ENCODE assay signal across 23 cellular contexts in genomic region chr6:30839666-30840065, GRCh38. TPM values are rescaled to one million over a fixed set of nuclear protein-coding genes. Genes with fewer than 3 reads are reported as not detected.
A peak's percentile ranks its signal among the peaks of the same experiment; 100 is the strongest.
DNase-seq lines count a peak whose midpoint lies in the region; ATAC-seq and TF ChIP-seq lines count a peak whose summit lies in the region.
"Had no signal": no experiment of that assay in that cellular context is flagged by ENCODE, and none has a peak within 500 bp of the region (broad histone marks: within the 10 kb centered on the region; RNA-seq: fewer than 3 reads in every experiment).

No MANE protein-coding gene starts in this region.

- TF ChIP-seq RAD21 in HCT116 (IDR thresholded peaks at IDR 0.05; ENCODE audit: low read depth), result no peak

- H3K79me2 ChIP-seq in HCT116 (ENCODE audit: insufficient read depth, low read length) (no peaks in the 10 kb centered on the region), mammary epithelial cell (ENCODE audit: insufficient read depth, low read length) (no peaks in the 10 kb centered on the region)
- H3K79me2 ChIP-seq: parathyroid adenoma had no signal

- H4K20me1 ChIP-seq in HCT116 (ENCODE audit: insufficient read depth), result no peaks in the 10 kb centered on the region
- no peaks in the 10 kb centered on the region for H4K20me1 ChIP-seq in mammary epithelial cell (ENCODE audit: insufficient read depth, low read length)

- H3K4me3 ChIP-seq in HCT116 (replicated peaks in 1 of 2; ENCODE audit: low read depth in 1 of 2, low read length in 2 of 2), result no peak overlapping the region
- H3K4me3 ChIP-seq in mammary epithelial cell (replicated peaks in 1 of 3; ENCODE audit: insufficient read depth in 1 of 3, low read depth in 2 of 3, low read length in 3 of 3), result no peak overlapping the region
- H3K4me3 ChIP-seq in left lung, result no peak overlapping the region
- H3K4me3 ChIP-seq in thymus (ENCODE audit: low read length), result no peak overlapping the region
- no peak overlapping the region for H3K4me3 ChIP-seq in brain microvascular endothelial cell (ENCODE audit: low read depth, low read length)
- H3K4me3 ChIP-seq: ascending aorta, GM12878 had no signal

- peak overlapping the region; percentile 25; the same call in 1 of the 2 replicates for H3K9ac ChIP-seq in HCT116 (ENCODE audit: low read length)
- H3K9ac ChIP-seq in mammary epithelial cell (ENCODE audit: insufficient read depth, low read length), result no peak overlapping the region
- H3K9ac ChIP-seq: parathyroid adenoma, SK-N-SH had no signal

- no TSS peak for BruUV-seq in HCT116 (replicated peaks; lab: Mats Ljungman, UMichigan)
- no TSS peak for BruUV-seq in mammary epithelial cell (replicated peaks; lab: Mats Ljungman, UMichigan)

- TF ChIP-seq CTCF in HCT116 (IDR thresholded peaks at IDR 0.05 in 2 of 3, conservative IDR thresholded peaks at IDR 0.05 in 1 of 3; ENCODE audit: borderline replicate concordance in 1 of 3, insufficient read depth in 1 of 3, low read depth in 2 of 3, low read length in 2 of 3) (no peak), mammary epithelial cell (conservative IDR thresholded peaks at IDR 0.05 in 1 of 2, IDR thresholded peaks at IDR 0.05 in 1 of 2; ENCODE audit: extremely low read depth in 1 of 2, insufficient read depth in 1 of 2, low read depth in 1 of 2, low read length in 2 of 2) (no peak), left lung (IDR thresholded peaks at IDR 0.05) (no peak), brain microvascular endothelial cell (IDR thresholded peaks at IDR 0.05; ENCODE audit: low read depth, low read length, missing control alignments) (no peak)

- POLR2A ChIA-PET in HCT116 (lab: Charles Lee), result interaction anchor here (1.3 kb wide), 1 partner anchor 43 kb away, joined by 3 read pairs; no protein-coding TSS in a partner anchor

- DNase-seq in HCT116 (ENCODE audit: low read depth, low spot score), result no peak
- DNase-seq in mammary epithelial cell, result no peak
- no peak for DNase-seq in left lung
- no peak for DNase-seq in activated CD4-positive, alpha-beta T cell treated with anti-CD3 and anti-CD28 coated beads, Interleukin-2, amount 50 U/mL, for 4 hours
- no peak for DNase-seq in brain microvascular endothelial cell
- DNase-seq: activated CD4-positive, alpha-beta T cell treated with anti-CD3 and anti-CD28 coated beads for 4 hours; activated gamma-delta T cell; activated naive CD8-positive, alpha-beta T cell treated with anti-CD3 and anti-CD28 coated beads, Interleukin-2, amount 10 ng/mL, durations not matched to agents 7 days and 5 days; activated T-cell treated with anti-CD3 and anti-CD28 coated beads, Interleukin-2, amount 50 U/mL, for 1 hour; central memory CD4-positive, alpha-beta T cell; HFFc6; NCI-H1048; NCI-H187 treated with DMSO at 0.1 percent for 48 hours; NCI-H748 treated with DMSO at 0.1 percent for 48 hours; nephron progenitor cell; SK-N-SH had no signal

- in situ Hi-C loops in mammary epithelial cell (cut with MboI; ENCODE audit: low sequenced_read_pairs in 2 of 2) (no loop called here), brain microvascular endothelial cell (cut with HindIII; ENCODE audit: low pct_ligation_motif_present, low sequenced_read_pairs) (no loop called here)

- no peaks in the 10 kb centered on the region for H3K9me3 ChIP-seq in HCT116 (ENCODE audit: control insufficient read depth in 1 of 2, insufficient read depth in 1 of 2, low read depth in 1 of 2, low read length in 2 of 2)
- no peaks in the 10 kb centered on the region for H3K9me3 ChIP-seq in mammary epithelial cell (replicated peaks; ENCODE audit: insufficient read depth, low read length)
- H3K9me3 ChIP-seq in left lung, result no peaks in the 10 kb centered on the region
- no peaks in the 10 kb centered on the region for H3K9me3 ChIP-seq in thymus (ENCODE audit: control insufficient read depth)
- H3K9me3 ChIP-seq: ascending aorta, SK-N-SH had no signal

- 72% methylated on average over 2 of the region's 2 CpGs for WGBS in mammary epithelial cell (ENCODE audit: low coverage, missing lambda C conversion rate)
- 97% methylated on average over 2 of the region's 2 CpGs for WGBS in thymus

- dilution Hi-C loops in mammary epithelial cell (cut with HindIII; ENCODE audit: low sequenced_read_pairs), result no loop called here

- H2AFZ ChIP-seq in HCT116 (ENCODE audit: low read depth, low read length, poor library complexity, severe bottlenecking) (no peak overlapping the region), mammary epithelial cell (ENCODE audit: low read depth, low read length) (peak overlapping the region; percentile 36)
- H2AFZ ChIP-seq: parathyroid adenoma had no signal

- no peaks in the 10 kb centered on the region for H3K27me3 ChIP-seq in HCT116 (ENCODE audit: insufficient read depth, low read length)
- H3K27me3 ChIP-seq in mammary epithelial cell (ENCODE audit: insufficient read depth, low read length), result no peaks in the 10 kb centered on the region
- H3K27me3 ChIP-seq in left lung, result no peaks in the 10 kb centered on the region
- no peaks in the 10 kb centered on the region for H3K27me3 ChIP-seq in thymus (ENCODE audit: control insufficient read depth, insufficient read depth)
- H3K27me3 ChIP-seq in brain microvascular endothelial cell (replicated peaks), result no peaks in the 10 kb centered on the region
- H3K27me3 ChIP-seq: ascending aorta had no signal

- CTCF ChIA-PET in HCT116 (lab: Charles Lee), result interaction anchor here (0.9 to 1.5 kb wide), 3 partner anchors 21 to 240 kb away, joined by 3 to 5 read pairs (median 3); no protein-coding TSS in a partner anchor
- CTCF ChIA-PET in mammary epithelial cell (lab: Charles Lee; ENCODE audit: low non-redundant PET), result interaction anchor here (0.6 to 0.9 kb wide), 2 partner anchors 11 to 228 kb away, joined by 4 to 8 read pairs; no protein-coding TSS in a partner anchor

- H3K36me3 ChIP-seq in HCT116 (ENCODE audit: control insufficient read depth in 1 of 2, insufficient read depth in 2 of 2, low read length in 2 of 2) (no peaks in the 10 kb centered on the region), mammary epithelial cell (ENCODE audit: insufficient read depth, low read length) (no peaks in the 10 kb centered on the region), left lung (no peaks in the 10 kb centered on the region), thymus (ENCODE audit: control insufficient read depth, insufficient read depth) (no peaks in the 10 kb centered on the region), brain microvascular endothelial cell (replicated peaks) (no peaks in the 10 kb centered on the region)
- H3K36me3 ChIP-seq: ascending aorta had no signal

- TF ChIP-seq POLR2A in HCT116 (IDR thresholded peaks at IDR 0.05; ENCODE audit: borderline replicate concordance, extremely low read depth, insufficient read depth, insufficient read length), result no peak

- intact Hi-C loops in HCT116 (cut with micrococcal nuclease) (no loop called here), mammary epithelial cell (cut with micrococcal nuclease) (no loop called here), left lung (cut with DNase I) (no loop called here)

- H3K27ac ChIP-seq in HCT116 (ENCODE audit: low read depth, low read length) (peak overlapping the region; percentile 20; the same call in 1 of the 2 replicates), mammary epithelial cell (ENCODE audit: insufficient read depth, low read depth, low read length) (no peak overlapping the region), left lung (no peak overlapping the region), thymus (ENCODE audit: low read depth) (peak overlapping the region; percentile 22), brain microvascular endothelial cell (no peak overlapping the region)
- H3K27ac ChIP-seq: ascending aorta, C4-2B, parathyroid adenoma had no signal

- RAD21 ChIA-PET in HCT116 (lab: Charles Lee; ENCODE audit: low non-redundant PET in 1 of 2, low total read pairs in 2 of 2, uncharacterized antibody in 2 of 2, unreplicated experiment in 2 of 2), result no interaction called here

- ATAC-seq in HCT116 (no peak; the same call in 1 of the 2 replicates), left lung (peak; percentile 68), GM21390 (IDR thresholded peaks at IDR 0.05; ENCODE audit: unreplicated experiment) (no peak), GM19455 (IDR thresholded peaks at IDR 0.05; ENCODE audit: unreplicated experiment) (no peak)
- ATAC-seq: GM12878 had no signal

- no peaks in the 10 kb centered on the region for H3K9me2 ChIP-seq in HCT116 (ENCODE audit: insufficient read depth)
- H3K9me2 ChIP-seq: SK-N-SH had no signal

- H3K4me2 ChIP-seq in HCT116 (ENCODE audit: low read length), result peak overlapping the region; percentile 37
- no peak overlapping the region for H3K4me2 ChIP-seq in mammary epithelial cell (ENCODE audit: insufficient read depth, low read depth, low read length)
- H3K4me2 ChIP-seq: SK-N-SH had no signal

- peaks cover 43 to 49% of the 10 kb centered on the region in 2 experiments for H3K4me1 ChIP-seq in HCT116 (ENCODE audit: control insufficient read depth in 1 of 2, insufficient read depth in 2 of 2, low read length in 2 of 2)
- peaks cover 17% of the 10 kb centered on the region for H3K4me1 ChIP-seq in mammary epithelial cell (ENCODE audit: insufficient read depth, low read length)
- H3K4me1 ChIP-seq in left lung, result peaks cover 0 to 17% of the 10 kb centered on the region in 2 donors
- peaks cover 56% of the 10 kb centered on the region for H3K4me1 ChIP-seq in thymus (ENCODE audit: control insufficient read depth, insufficient read depth, low read length)

TF ChIP-seq in HCT116, 20 proteins besides CTCF, POLR2A, EP300 and RAD21 (continues in another document):
- TF ChIP-seq, protein P1, sequence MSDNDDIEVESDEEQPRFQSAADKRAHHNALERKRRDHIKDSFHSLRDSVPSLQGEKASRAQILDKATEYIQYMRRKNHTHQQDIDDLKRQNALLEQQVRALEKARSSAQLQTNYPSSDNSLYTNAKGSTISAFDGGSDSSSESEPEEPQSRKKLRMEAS (IDR thresholded peaks at IDR 0.05), result no peak
- no peak for TF ChIP-seq JUND (IDR thresholded peaks at IDR 0.05)

RNA-seq across cellular contexts. Expression of gene DDR1, which starts 44.7 kb away (rescaled TPM):
- total RNA-seq in HCT116 (2021; ENCODE audit: unreplicated experiment), result 211 TPM
- polyA plus RNA-seq in HCT116 (2012), result 138 and 167 TPM in 2 replicates
- 100 to 1,000 TPM; 192 to 315 TPM for total RNA-seq in mammary epithelial cell
- polyA plus RNA-seq in mammary epithelial cell, result 130 TPM
- polyA minus RNA-seq in mammary epithelial cell, result 239 TPM
- total RNA-seq in left lung, result 100 to 1,000 TPM in 1 of 2 donors, 10 to 100 TPM in 1; 77.9 to 148 TPM
- 65.9 TPM for polyA plus RNA-seq in thymus

Comparison
In these comparisons a context has a peak if more than half of its experiments do, and no peak if none do; other contexts are left out.
1. H3K27ac ChIP-seq: peak in HCT116 (single experiment) and thymus (single experiment); none in mammary epithelial cell (single experiment), left lung (0 of 2) and brain microvascular endothelial cell (single experiment).